In genomic region chr6:84788689-84789088, GRCh38 we compare ENCODE assay signal across 31 cellular contexts. TPM values are rescaled to one million over a fixed set of nuclear protein-coding genes. Genes with fewer than 3 reads are reported as not detected.
"Had no signal": no experiment of that assay in that cellular context is flagged by ENCODE, and none has a peak within 500 bp of the region (broad histone marks: within the 10 kb centered on the region; RNA-seq: fewer than 3 reads in every experiment).

No MANE protein-coding gene starts in this region.

- ATAC-seq: activated CD8-positive, alpha-beta T cell treated with anti-CD3 and anti-CD28 coated beads, Interleukin-2, amount 10 ng/mL, durations not matched to agents 7 days and 5 days; body of pancreas; PC-3; SK-N-SH treated with all-trans-retinoic acid at 6 μM for 48 hours had no signal

- H3K27me3 Mint-ChIP-seq: activated CD4-positive, alpha-beta T cell treated with anti-CD3 and anti-CD28 coated beads, Interleukin-2, amount 10 ng/mL, durations not matched to agents 24 days and 14 days; activated T-cell treated with anti-CD3 and anti-CD28 coated beads, Interleukin-2, amount 50 U/mL, for 24 hours had no signal

- H3K9me3 ChIP-seq: adrenal gland, breast epithelium, Peyer's patch, SJSA1 had no signal

- H3K4me1 ChIP-seq: adrenal gland, body of pancreas, breast epithelium, Peyer's patch had no signal

- H3K27ac ChIP-seq: adrenal gland, body of pancreas, breast epithelium, Peyer's patch, SJSA1 had no signal

- H3K4me3 Mint-ChIP-seq: activated CD4-positive, alpha-beta T cell treated with anti-CD3 and anti-CD28 coated beads, Interleukin-2, amount 10 ng/mL, durations not matched to agents 24 days and 14 days; activated CD8-positive, alpha-beta T cell treated with anti-CD3 and anti-CD28 coated beads, Interleukin-2, amount 10 ng/mL, durations not matched to agents 7 days and 5 days; activated naive CD4-positive, alpha-beta T cell treated with anti-CD3 and anti-CD28 coated beads, Interleukin-2, amount 50 U/mL, for 24 hours; activated T-cell treated with anti-CD3 and anti-CD28 coated beads, Interleukin-2, amount 50 U/mL, for 24 hours had no signal

- DNase-seq: activated CD4-positive, alpha-beta T cell treated with anti-CD3 and anti-CD28 coated beads, Interleukin-2, amount 10 ng/mL, durations not matched to agents 24 days and 14 days; activated CD4-positive, alpha-beta T cell treated with anti-CD3 and anti-CD28 coated beads, Interleukin-2, amount 50 U/mL, for 48 hours; activated CD8-positive, alpha-beta T cell treated with anti-CD3 and anti-CD28 coated beads, Interleukin-2, amount 10 ng/mL, durations not matched to agents 7 days and 5 days; activated gamma-delta T cell; activated naive CD4-positive, alpha-beta T cell treated with Interleukin-2 at 50 U/mL for 16 hours; activated T-cell treated with anti-CD3 and anti-CD28 coated beads, Interleukin-2, amount 50 U/mL, for 24 hours; adrenal gland; body of pancreas; NCI-H1105; NCI-H1417 treated with DMSO at 0.1 percent for 48 hours; NCI-H1930; NCI-H2081 treated with DMSO at 0.1 percent for 48 hours; NCI-H226; NCI-H446 treated with DMSO at 0.1 percent for 48 hours; NCI-H524; NCI-H69; NCI-H82; PC-3; Peyer's patch; RPMI8226; SHP77 treated with DMSO at 0.1 percent for 48 hours; SW 1271; T-helper 1 cell; T-helper 2 cell; T1000 had no signal

- H3K9me3 Mint-ChIP-seq: activated CD4-positive, alpha-beta T cell treated with anti-CD3 and anti-CD28 coated beads, Interleukin-2, amount 10 ng/mL, durations not matched to agents 24 days and 14 days; activated T-cell treated with anti-CD3 and anti-CD28 coated beads, Interleukin-2, amount 50 U/mL, for 24 hours had no signal

- H3K36me3 ChIP-seq: adrenal gland, breast epithelium, Peyer's patch, SJSA1 had no signal

- H3K27me3 ChIP-seq: adrenal gland, body of pancreas, breast epithelium, Peyer's patch, SJSA1 had no signal

- H3K4me1 Mint-ChIP-seq: activated CD4-positive, alpha-beta T cell treated with anti-CD3 and anti-CD28 coated beads, Interleukin-2, amount 10 ng/mL, durations not matched to agents 24 days and 14 days; activated naive CD4-positive, alpha-beta T cell treated with anti-CD3 and anti-CD28 coated beads, Interleukin-2, amount 50 U/mL, for 24 hours had no signal

- H3K27ac Mint-ChIP-seq: activated CD4-positive, alpha-beta T cell treated with anti-CD3 and anti-CD28 coated beads, Interleukin-2, amount 10 ng/mL, durations not matched to agents 24 days and 14 days; activated CD8-positive, alpha-beta T cell treated with anti-CD3 and anti-CD28 coated beads, Interleukin-2, amount 10 ng/mL, durations not matched to agents 7 days and 5 days; activated naive CD4-positive, alpha-beta T cell treated with anti-CD3 and anti-CD28 coated beads, Interleukin-2, amount 50 U/mL, for 24 hours; activated T-cell treated with anti-CD3 and anti-CD28 coated beads, Interleukin-2, amount 50 U/mL, for 24 hours; activated T-helper 2 cell treated with anti-CD3 and anti-CD28 coated beads, Interferon-gamma antibody, Interleukin-2, Interleukin-4, amounts not matched to agents 10 μg/mL and 5 μg/mL and 100 μg/mL, durations not matched to agents 14 hours and 24 hours and 36 hours had no signal

- H3K4me3 ChIP-seq: adrenal gland, body of pancreas, breast epithelium, Peyer's patch, SJSA1 had no signal

- H3K36me3 Mint-ChIP-seq: activated naive CD4-positive, alpha-beta T cell treated with anti-CD3 and anti-CD28 coated beads, Interleukin-2, amount 50 U/mL, for 24 hours had no signal

RNA-seq across cellular contexts. Expression of gene TBX18, which starts 24.3 kb away (rescaled TPM):
- total RNA-seq: activated CD4-positive, alpha-beta T cell treated with anti-CD3 and anti-CD28 coated beads, Interleukin-2, amount 10 ng/mL, durations not matched to agents 24 days and 14 days; activated CD8-positive, alpha-beta T cell treated with anti-CD3 and anti-CD28 coated beads, Interleukin-2, amount 10 ng/mL, durations not matched to agents 7 days and 5 days; activated T-helper 2 cell treated with anti-CD3 and anti-CD28 coated beads, Interferon-gamma antibody, Interleukin-2, Interleukin-4, amounts not matched to agents 10 μg/mL and 5 μg/mL and 100 μg/mL, durations not matched to agents 14 hours and 24 hours and 36 hours; M059J; PC-3 had no signal
